12 cellular contexts compared by ENCODE assay signal in the genomic region with DNA sequence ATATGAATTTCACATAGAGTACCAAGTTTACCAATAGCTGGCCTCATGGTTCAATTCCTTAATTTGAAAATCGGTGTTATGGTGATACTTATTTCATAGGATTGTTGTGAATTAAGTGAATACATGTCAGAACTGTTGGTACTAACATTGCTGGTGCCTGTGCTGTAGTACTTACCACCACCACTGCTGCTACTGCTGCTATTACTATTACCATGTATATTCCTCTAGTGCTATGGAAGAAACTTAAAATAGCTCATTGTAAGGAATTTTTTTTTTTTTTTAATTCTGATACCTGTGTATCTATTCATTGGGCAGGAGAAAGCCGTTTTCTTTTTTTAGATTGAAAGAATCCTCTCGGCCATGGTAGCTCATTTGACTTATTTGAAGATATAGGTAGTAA. TPM values are rescaled to one million over a fixed set of nuclear protein-coding genes. Genes with fewer than 3 reads are reported as not detected.
DNase-seq lines count a peak whose midpoint lies in the region; ATAC-seq, FAIRE-seq and TF ChIP-seq lines count a peak whose summit lies in the region.
"Had no signal": no experiment of that assay in that cellular context is flagged by ENCODE, and none has a peak within 500 bp of the region (broad histone marks: within the 10 kb centered on the region; RNA-seq: fewer than 3 reads in every experiment).

No MANE protein-coding gene starts in this region.

- H3K4me2 ChIP-seq in K562 (ENCODE audit: insufficient read depth, low read length) (no peak overlapping the region), osteoblast (ENCODE audit: insufficient read depth, low read length) (no peak overlapping the region)

- no peak for TF ChIP-seq POLR2A in K562 (conservative IDR thresholded peaks at IDR 0.05)

- H3K4me3 ChIP-seq in K562, result no peak overlapping the region
- H3K4me3 ChIP-seq in osteoblast (ENCODE audit: insufficient read depth, low read length), result no peak overlapping the region
- H3K4me3 ChIP-seq: body of pancreas, Peyer's patch, upper lobe of left lung had no signal

- H3K9me3 ChIP-seq in K562 (replicated peaks; ENCODE audit: control insufficient read depth, insufficient read depth, low read depth, low read length), result no peaks in the 10 kb centered on the region; the same call in 1 of the 2 replicates
- no peaks in the 10 kb centered on the region for H3K9me3 ChIP-seq in osteoblast (ENCODE audit: low read depth, low read length)
- H3K9me3 ChIP-seq: body of pancreas, Peyer's patch, upper lobe of left lung had no signal

- WGBS in K562 (ENCODE audit: insufficient coverage, low coverage, missing lambda C conversion rate), result 82% methylated on average over 3 of the region's 3 CpGs

- H4K20me1 ChIP-seq in K562 (replicated peaks; ENCODE audit: control insufficient read depth, insufficient read depth, low read length) (no peaks in the 10 kb centered on the region; the same call in 1 of the 2 replicates), osteoblast (ENCODE audit: insufficient read depth, low read length) (peaks cover 40% of the 10 kb centered on the region)

- TSS peak; percentile 7 for BruUV-seq in K562 (replicated peaks; lab: Mats Ljungman, UMichigan)

- peaks cover 22 to 26% of the 10 kb centered on the region in 2 experiments; a peak in 4 of 5 replicates for H3K4me1 ChIP-seq in K562 (replicated peaks in 1 of 2; ENCODE audit: control insufficient read depth in 2 of 2, insufficient read depth in 2 of 2, low read length in 2 of 2)
- H3K4me1 ChIP-seq in osteoblast (ENCODE audit: insufficient read depth, low read length), result peaks cover 22% of the 10 kb centered on the region

- intact Hi-C loops in activated CD4-positive, alpha-beta T cell treated with anti-CD3 and anti-CD28 coated beads, Interleukin-2, amount 10 ng/mL, durations not matched to agents 24 days and 14 days (cut with micrococcal nuclease), result loop anchor here (2.0 to 10.0 kb wide), 4 partner anchors 50 to 204 kb away; partner anchors contain the start of gene BDH1
- intact Hi-C loops in K562 (cut with micrococcal nuclease), result loop anchor here (1.0 kb wide), 1 partner anchor 44 kb away; no protein-coding TSS in a partner anchor

- H3K4me3 Mint-ChIP-seq in activated CD4-positive, alpha-beta T cell treated with anti-CD3 and anti-CD28 coated beads, Interleukin-2, amount 10 ng/mL, durations not matched to agents 24 days and 14 days, result peak overlapping the region; percentile 43
- no peak overlapping the region for H3K4me3 Mint-ChIP-seq in activated CD4-positive, alpha-beta T cell treated with anti-CD3 and anti-CD28 coated beads, Interleukin-2, amount 10 ng/mL, durations not matched to agents 7 days and 5 days
- H3K4me3 Mint-ChIP-seq in HFFc6, result no peak overlapping the region

- POLR2A ChIA-PET in activated CD4-positive, alpha-beta T cell treated with anti-CD3 and anti-CD28 coated beads, Interleukin-2, amount 10 ng/mL, durations not matched to agents 7 days and 5 days (lab: Charles Lee), result no interaction called here
- POLR2A ChIA-PET in K562 (lab: Yijun Ruan, JAX), result interaction anchor here (0.8 to 1.2 kb wide), 3 partner anchors 10 to 36 kb away, joined by 3 to 5 read pairs (median 4); no protein-coding TSS in a partner anchor

- peaks cover 36% of the 10 kb centered on the region for H3K4me1 Mint-ChIP-seq in activated CD4-positive, alpha-beta T cell treated with anti-CD3 and anti-CD28 coated beads, Interleukin-2, amount 10 ng/mL, durations not matched to agents 24 days and 14 days
- peaks cover 38% of the 10 kb centered on the region for H3K4me1 Mint-ChIP-seq in activated CD4-positive, alpha-beta T cell treated with anti-CD3 and anti-CD28 coated beads, Interleukin-2, amount 10 ng/mL, durations not matched to agents 7 days and 5 days
- peaks cover 57% of the 10 kb centered on the region for H3K4me1 Mint-ChIP-seq in HFFc6 (ENCODE audit: low read depth)

- no peak overlapping the region for H2AFZ ChIP-seq in K562 (ENCODE audit: low read depth, low read length)
- no peak overlapping the region for H2AFZ ChIP-seq in osteoblast (ENCODE audit: low read length)

- in situ Hi-C loops in K562 (cut with MboI), result no loop called here

- ATAC-seq in K562, result no peak
- ATAC-seq: body of pancreas had no signal

- H3K36me3 Mint-ChIP-seq in activated CD4-positive, alpha-beta T cell treated with anti-CD3 and anti-CD28 coated beads, Interleukin-2, amount 10 ng/mL, durations not matched to agents 24 days and 14 days (ENCODE audit: low read depth), result peaks cover 15% of the 10 kb centered on the region
- peaks cover 3% of the 10 kb centered on the region for H3K36me3 Mint-ChIP-seq in activated CD4-positive, alpha-beta T cell treated with anti-CD3 and anti-CD28 coated beads, Interleukin-2, amount 10 ng/mL, durations not matched to agents 7 days and 5 days (ENCODE audit: low read depth)
- peaks cover 6% of the 10 kb centered on the region; the same call in 1 of the 2 replicates for H3K36me3 Mint-ChIP-seq in HFFc6 (ENCODE audit: low read depth)

- TF ChIP-seq RAD21 in K562 (CRISPR knock-in tag; conservative IDR thresholded peaks at IDR 0.05 in 1 of 2, IDR thresholded peaks at IDR 0.05 in 1 of 2), result no peak

- H3K27ac Mint-ChIP-seq in activated CD4-positive, alpha-beta T cell treated with anti-CD3 and anti-CD28 coated beads, Interleukin-2, amount 10 ng/mL, durations not matched to agents 24 days and 14 days, result peak overlapping the region; percentile 62
- H3K27ac Mint-ChIP-seq in activated CD4-positive, alpha-beta T cell treated with anti-CD3 and anti-CD28 coated beads, Interleukin-2, amount 10 ng/mL, durations not matched to agents 7 days and 5 days, result no peak overlapping the region
- H3K27ac Mint-ChIP-seq in HFFc6, result no peak overlapping the region; the same call in 1 of the 2 replicates

- no peak for DNase-seq in activated CD4-positive, alpha-beta T cell treated with anti-CD3 and anti-CD28 coated beads, Interleukin-2, amount 10 ng/mL, durations not matched to agents 24 days and 14 days
- DNase-seq in activated CD4-positive, alpha-beta T cell treated with anti-CD3 and anti-CD28 coated beads, Interleukin-2, amount 10 ng/mL, durations not matched to agents 7 days and 5 days, result no peak
- no peak for DNase-seq in HFFc6
- DNase-seq in K562 (ENCODE audit: extremely low read depth in 1 of 4, low spot score in 3 of 4), result peak in 1 of 4 experiments; percentile 11
- peak; percentile 47 for DNase-seq in osteoblast (ENCODE audit: insufficient read length, low spot score, missing footprints)
- DNase-seq in NCI-H1048 (lab: John Stamatoyannopoulos, UW), result no peak
- DNase-seq in NCI-H774 (lab: John Stamatoyannopoulos, UW), result no peak
- DNase-seq in AG08395 (ENCODE audit: low spot score), result no peak
- DNase-seq: body of pancreas, NCI-H2081 treated with DMSO at 0.1 percent for 48 hours, Peyer's patch, upper lobe of left lung had no signal

- H3K27ac ChIP-seq in K562 (ENCODE audit: extremely low read depth, low read depth, low read length) (no peak overlapping the region), osteoblast (ENCODE audit: low read depth, low read length) (no peak overlapping the region)
- H3K27ac ChIP-seq: body of pancreas, Peyer's patch had no signal

- H3K9me3 Mint-ChIP-seq in activated CD4-positive, alpha-beta T cell treated with anti-CD3 and anti-CD28 coated beads, Interleukin-2, amount 10 ng/mL, durations not matched to agents 24 days and 14 days, result no peaks in the 10 kb centered on the region
- H3K9me3 Mint-ChIP-seq in activated CD4-positive, alpha-beta T cell treated with anti-CD3 and anti-CD28 coated beads, Interleukin-2, amount 10 ng/mL, durations not matched to agents 7 days and 5 days, result no peaks in the 10 kb centered on the region
- no peaks in the 10 kb centered on the region for H3K9me3 Mint-ChIP-seq in HFFc6

- H3K9me1 ChIP-seq in K562 (ENCODE audit: control insufficient read depth, insufficient read depth, low read length), result no peaks in the 10 kb centered on the region

- peaks cover 4% of the 10 kb centered on the region for H3K27me3 Mint-ChIP-seq in activated CD4-positive, alpha-beta T cell treated with anti-CD3 and anti-CD28 coated beads, Interleukin-2, amount 10 ng/mL, durations not matched to agents 24 days and 14 days
- H3K27me3 Mint-ChIP-seq in activated CD4-positive, alpha-beta T cell treated with anti-CD3 and anti-CD28 coated beads, Interleukin-2, amount 10 ng/mL, durations not matched to agents 7 days and 5 days, result no peaks in the 10 kb centered on the region
- H3K27me3 Mint-ChIP-seq in HFFc6 (ENCODE audit: insufficient read depth), result peaks cover 3% of the 10 kb centered on the region

- CTCF ChIA-PET in activated CD4-positive, alpha-beta T cell treated with anti-CD3 and anti-CD28 coated beads, Interleukin-2, amount 10 ng/mL, durations not matched to agents 7 days and 5 days (lab: Charles Lee), result interaction anchor here (0.5 to 0.6 kb wide), 2 partner anchors 75 to 1134 kb away, joined by 3 to 5 read pairs; no protein-coding TSS in a partner anchor
- CTCF ChIA-PET in K562 (lab: Yijun Ruan, JAX; ENCODE audit: low intra/inter-chr PET ratio), result no interaction called here

- TF ChIP-seq CTCF in HFFc6 (IDR thresholded peaks at IDR 0.05) (peak; percentile 30), K562 (IDR thresholded peaks at IDR 0.05 in 2 of 3, conservative IDR thresholded peaks at IDR 0.05 in 1 of 3; ENCODE audit: insufficient read depth in 2 of 3, low read depth in 1 of 3, low read length in 3 of 3) (no peak), osteoblast (IDR thresholded peaks at IDR 0.05; ENCODE audit: extremely low read depth, low read depth, low read length) (no peak)

- H3K9ac ChIP-seq in K562 (ENCODE audit: insufficient read depth in 1 of 2, low read depth in 2 of 2, low read length in 2 of 2), result no peak overlapping the region

- H3K36me3 ChIP-seq in K562 (ENCODE audit: control insufficient read depth, insufficient read depth, low read length), result peaks cover 19% of the 10 kb centered on the region
- H3K36me3 ChIP-seq in osteoblast (ENCODE audit: insufficient read depth, low read length), result peaks cover 3% of the 10 kb centered on the region

- H3K27me3 ChIP-seq in K562 (ENCODE audit: control insufficient read depth in 2 of 2, insufficient read depth in 2 of 2, low read length in 2 of 2) (no peaks in the 10 kb centered on the region), osteoblast (ENCODE audit: insufficient read depth, low read length) (no peaks in the 10 kb centered on the region)
- H3K27me3 ChIP-seq: body of pancreas, Peyer's patch, upper lobe of left lung had no signal

- H3K79me2 ChIP-seq in K562 (ENCODE audit: control insufficient read depth, insufficient read depth, low read length) (peaks cover 76% of the 10 kb centered on the region), osteoblast (ENCODE audit: insufficient read depth, low read length) (peaks cover 71% of the 10 kb centered on the region)

- no peak for TF ChIP-seq EP300 in K562 (IDR thresholded peaks at IDR 0.05; ENCODE audit: low read length)

- no peak for FAIRE-seq in K562 (lab: Jason Lieb, UNC)

RNA-seq across cellular contexts. Expression of gene FYTTD1, which starts 3.6 kb away (rescaled TPM):
- 53.2 and 56.8 TPM in 2 replicates for total RNA-seq in activated CD4-positive, alpha-beta T cell treated with anti-CD3 and anti-CD28 coated beads, Interleukin-2, amount 10 ng/mL, durations not matched to agents 24 days and 14 days
- 10 to 100 TPM; 35.7 to 38.8 TPM for total RNA-seq in activated CD4-positive, alpha-beta T cell treated with anti-CD3 and anti-CD28 coated beads, Interleukin-2, amount 10 ng/mL, durations not matched to agents 7 days and 5 days
- 10 to 100 TPM; 53.3 to 71.7 (median 60.9) TPM for total RNA-seq in HFFc6 (2021; fragmentation: NEBNext Ultra II Directional; extraction: Animal tissue kit (Norgen Biotek cat#: 25700))
- 9.2 and 23.4 TPM in 2 replicates for total RNA-seq in K562 (2011; cell fraction: chromatin; rRNA removed; ENCODE audit: low replicate concordance)
- 6.2 and 7.2 TPM in 2 replicates for total RNA-seq in K562 (2011; cell fraction: nucleolus; rRNA removed)
- 13.4 and 20.8 TPM in 2 replicates for total RNA-seq in K562 (2011; cell fraction: nucleoplasm; rRNA removed)
- total RNA-seq in K562 (2014; rRNA removed) (105 and 106 TPM in 2 replicates), K562 (2014; rRNA removed; fragmentation: Illumina TruSeq; extraction: Trizol) (82.1 and 94.8 TPM in 2 replicates), K562 (2015; rRNA removed; fragmentation: Illumina TruSeq; extraction: Trizol) (67.5 and 77.6 TPM in 2 replicates), K562 (2021) (76.3 and 83.8 TPM in 2 replicates), osteoblast (41.3 and 42.0 TPM in 2 replicates)
- polyA plus RNA-seq in K562 (2011; rRNA removed) (53.4 and 64.9 TPM in 2 replicates), K562 (2014; fragmentation: Illumina TruSeq; extraction: Trizol) (72.1 and 87.6 TPM in 2 replicates), K562 (2014; fragmentation: Nextera tagmentation; extraction: Ambion mirVana) (10 to 100 TPM; 35.7 to 47.5 TPM), K562 (2014; rRNA removed) (47.2 and 48.9 TPM in 2 replicates)
- 11.2 and 17.6 TPM in 2 replicates for polyA plus RNA-seq in K562 (2011; cell fraction: cytosol; rRNA removed)
- polyA plus RNA-seq in K562 (2011; cell fraction: nucleus; rRNA removed), result 8.3 and 15.6 TPM in 2 replicates
- polyA plus RNA-seq in K562 (2012), result 47.8 and 58.7 TPM in 2 replicates
- polyA minus RNA-seq in K562 (2011; rRNA and poly(A)+ RNA removed), result 80.8 and 120 TPM in 2 replicates
- 29.3 and 41.4 TPM in 2 replicates for polyA minus RNA-seq in K562 (2011; cell fraction: cytosol; rRNA and poly(A)+ RNA removed)
- polyA minus RNA-seq in K562 (2011; cell fraction: nucleus; rRNA and poly(A)+ RNA removed), result 5.9 and 10.3 TPM in 2 replicates

RNA-seq across cellular contexts. Expression of gene RUBCN, which starts 16.6 kb away (rescaled TPM):
- 38.8 and 41.0 TPM in 2 replicates for total RNA-seq in activated CD4-positive, alpha-beta T cell treated with anti-CD3 and anti-CD28 coated beads, Interleukin-2, amount 10 ng/mL, durations not matched to agents 24 days and 14 days
- total RNA-seq in activated CD4-positive, alpha-beta T cell treated with anti-CD3 and anti-CD28 coated beads, Interleukin-2, amount 10 ng/mL, durations not matched to agents 7 days and 5 days, result 10 to 100 TPM; 43.3 to 44.5 TPM
- 10 to 100 TPM; 27.0 to 30.4 (median 29.4) TPM for total RNA-seq in HFFc6 (2021; fragmentation: NEBNext Ultra II Directional; extraction: Animal tissue kit (Norgen Biotek cat#: 25700))
- total RNA-seq in K562 (2011; cell fraction: chromatin; rRNA removed; ENCODE audit: low replicate concordance), result 71.3 and 88.5 TPM in 2 replicates
- total RNA-seq in K562 (2011; cell fraction: nucleolus; rRNA removed), result 44.5 and 49.2 TPM in 2 replicates
- 48.2 and 50.5 TPM in 2 replicates for total RNA-seq in K562 (2011; cell fraction: nucleoplasm; rRNA removed)
- total RNA-seq in K562 (2014; rRNA removed) (12.8 and 17.5 TPM in 2 replicates), K562 (2014; rRNA removed; fragmentation: Illumina TruSeq; extraction: Trizol) (7.9 and 8.7 TPM in 2 replicates), K562 (2015; rRNA removed; fragmentation: Illumina TruSeq; extraction: Trizol) (9.3 and 10.0 TPM in 2 replicates), K562 (2021) (24.0 and 24.4 TPM in 2 replicates), osteoblast (19.7 and 23.2 TPM in 2 replicates)
- polyA plus RNA-seq in K562 (2011; rRNA removed) (13.4 and 20.8 TPM in 2 replicates), K562 (2014; fragmentation: Illumina TruSeq; extraction: Trizol) (13.4 and 14.2 TPM in 2 replicates), K562 (2014; fragmentation: Nextera tagmentation; extraction: Ambion mirVana) (1 to 10 TPM; 8.4 to 9.3 TPM), K562 (2014; rRNA removed) (11.8 and 11.9 TPM in 2 replicates)
- polyA plus RNA-seq in K562 (2011; cell fraction: cytosol; rRNA removed), result 12.4 and 14.0 TPM in 2 replicates
- 29.7 and 37.4 TPM in 2 replicates for polyA plus RNA-seq in K562 (2011; cell fraction: nucleus; rRNA removed)
- polyA plus RNA-seq in K562 (2012), result 12.3 and 12.8 TPM in 2 replicates
- 21.3 and 23.2 TPM in 2 replicates for polyA minus RNA-seq in K562 (2011; rRNA and poly(A)+ RNA removed)
- 15.6 and 20.1 TPM in 2 replicates for polyA minus RNA-seq in K562 (2011; cell fraction: cytosol; rRNA and poly(A)+ RNA removed)
- 18.7 and 27.2 TPM in 2 replicates for polyA minus RNA-seq in K562 (2011; cell fraction: nucleus; rRNA and poly(A)+ RNA removed)

RNA-seq across cellular contexts. Expression of gene LRCH3, which starts 37.8 kb away (rescaled TPM):
- 54.7 and 56.4 TPM in 2 replicates for total RNA-seq in activated CD4-positive, alpha-beta T cell treated with anti-CD3 and anti-CD28 coated beads, Interleukin-2, amount 10 ng/mL, durations not matched to agents 24 days and 14 days
- total RNA-seq in activated CD4-positive, alpha-beta T cell treated with anti-CD3 and anti-CD28 coated beads, Interleukin-2, amount 10 ng/mL, durations not matched to agents 7 days and 5 days, result 10 to 100 TPM; 54.0 to 58.0 TPM
- 10 to 100 TPM; 39.4 to 44.7 (median 41.0) TPM for total RNA-seq in HFFc6 (2021; fragmentation: NEBNext Ultra II Directional; extraction: Animal tissue kit (Norgen Biotek cat#: 25700))
- total RNA-seq in K562 (2011; cell fraction: chromatin; rRNA removed; ENCODE audit: low replicate concordance), result 161 and 276 TPM in 2 replicates
- 65.2 and 96.1 TPM in 2 replicates for total RNA-seq in K562 (2011; cell fraction: nucleolus; rRNA removed)
- 143 and 236 TPM in 2 replicates for total RNA-seq in K562 (2011; cell fraction: nucleoplasm; rRNA removed)
- total RNA-seq in K562 (2014; rRNA removed), result 39.0 and 40.6 TPM in 2 replicates
- total RNA-seq in K562 (2014; rRNA removed; fragmentation: Illumina TruSeq; extraction: Trizol), result 26.6 and 33.1 TPM in 2 replicates
- total RNA-seq in K562 (2015; rRNA removed; fragmentation: Illumina TruSeq; extraction: Trizol), result 32.6 and 33.7 TPM in 2 replicates
- total RNA-seq in K562 (2021), result 28.6 and 29.2 TPM in 2 replicates
- 75.3 and 78.4 TPM in 2 replicates for polyA plus RNA-seq in K562 (2011; rRNA removed)
- 32.3 and 52.2 TPM in 2 replicates for polyA plus RNA-seq in K562 (2011; cell fraction: cytosol; rRNA removed)
- polyA plus RNA-seq in K562 (2011; cell fraction: nucleus; rRNA removed), result 110 and 115 TPM in 2 replicates
- polyA plus RNA-seq in K562 (2012), result 16.3 and 17.8 TPM in 2 replicates
- polyA plus RNA-seq in K562 (2014; fragmentation: Illumina TruSeq; extraction: Trizol), result 55.1 and 56.8 TPM in 2 replicates
- 1 to 10 TPM; 4.6 to 5.4 TPM for polyA plus RNA-seq in K562 (2014; fragmentation: Nextera tagmentation; extraction: Ambion mirVana)
- 30.3 and 112 TPM in 2 replicates for polyA plus RNA-seq in K562 (2014; rRNA removed)
- polyA minus RNA-seq in K562 (2011; rRNA and poly(A)+ RNA removed), result 132 and 162 TPM in 2 replicates
- 27.7 and 35.1 TPM in 2 replicates for polyA minus RNA-seq in K562 (2011; cell fraction: cytosol; rRNA and poly(A)+ RNA removed)
- polyA minus RNA-seq in K562 (2011; cell fraction: nucleus; rRNA and poly(A)+ RNA removed), result 33.9 and 66.8 TPM in 2 replicates
- total RNA-seq in osteoblast, result 61.9 and 91.6 TPM in 2 replicates
